Comparison of ENCODE assay signal across 14 cellular contexts in the genomic region with DNA sequence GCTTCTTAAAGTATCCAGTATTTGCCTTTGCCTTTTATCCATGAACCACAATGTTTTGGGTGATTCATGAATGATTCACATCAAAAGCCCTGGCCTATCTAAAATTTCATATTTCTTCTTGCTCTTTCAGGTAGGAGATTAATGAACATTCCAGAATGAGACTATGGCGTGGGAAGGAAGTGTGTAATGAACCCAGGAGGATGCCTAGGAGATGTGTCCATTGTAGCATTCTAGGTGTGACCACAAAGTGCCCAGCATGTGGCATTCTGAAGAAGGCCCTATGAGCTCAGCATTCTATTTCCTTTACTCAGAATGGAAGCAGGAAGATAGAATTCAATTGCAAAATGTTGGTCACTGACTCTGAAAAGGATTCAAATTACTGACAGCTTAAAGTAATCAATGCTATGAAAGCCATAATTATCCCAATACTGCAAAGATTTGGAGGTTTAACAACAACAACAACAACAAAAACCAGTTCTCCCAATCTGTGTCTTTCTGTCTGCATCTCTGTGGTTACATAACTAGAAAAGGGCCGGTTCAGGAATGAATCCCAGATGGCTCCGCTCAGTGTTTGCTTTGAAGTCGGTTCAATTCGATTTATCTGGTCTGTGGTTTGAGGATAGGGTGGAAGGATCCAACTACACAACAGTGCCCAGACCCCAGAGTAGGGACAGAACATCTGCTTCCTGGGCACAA.
DNase-seq lines count a peak whose midpoint lies in the region; FAIRE-seq and TF ChIP-seq lines count a peak whose summit lies in the region.
"Had no signal": no experiment of that assay in that cellular context is flagged by ENCODE, and none has a peak within 500 bp of the region (broad histone marks: within the 10 kb centered on the region; RNA-seq: fewer than 3 reads in every experiment).

No MANE protein-coding gene starts in this region.

- H3K9ac ChIP-seq in MM.1S (ENCODE audit: low read length): no peak overlapping the region

- no peak overlapping the region for H3K4me2 ChIP-seq in MM.1S (ENCODE audit: low read depth, low read length)

- H3K36me3 ChIP-seq in ACC112 (ENCODE audit: insufficient read depth, low read length): no peaks in the 10 kb centered on the region
- H3K36me3 ChIP-seq in MM.1S (replicated peaks; ENCODE audit: insufficient read depth, low read length): no peaks in the 10 kb centered on the region
- no peaks in the 10 kb centered on the region for H3K36me3 ChIP-seq in Peyer's patch

- POLR2A ChIA-PET in RWPE1 (lab: Yijun Ruan, JAX; ENCODE audit: low non-redundant PET): interaction anchor here (0.7 to 1.1 kb wide), 2 partner anchors 22 to 220 kb away, joined by 3 to 4 read pairs; no protein-coding TSS in a partner anchor

- CTCF ChIA-PET in RWPE1 (lab: Yijun Ruan, JAX): interaction anchor here (1.1 kb wide), 1 partner anchor 97 kb away, joined by 3 read pairs; no protein-coding TSS in a partner anchor

- H3K4me3 ChIP-seq in ACC112 (ENCODE audit: low read depth, low read length): peak overlapping the region; percentile 10; the same call in 1 of the 2 replicates
- H3K4me3 ChIP-seq in MM.1S (ENCODE audit: low read length): no peak overlapping the region
- H3K4me3 ChIP-seq in Peyer's patch: no peak overlapping the region

- DNase-seq in H54 (ENCODE audit: insufficient read length, low spot score) (peak; percentile 72), RWPE1 (ENCODE audit: low spot score) (peak; percentile 100), fibroblast of gingiva (ENCODE audit: low read depth) (peak; percentile 53), MM.1S (no peak), Peyer's patch (no peak), anterior cingulate cortex (lab: John Stamatoyannopoulos, UW) (no peak)
- DNase-seq in NK-92 treated with Interleukin-12 subunit alpha and Interleukin-12 subunit beta, amount 100 ng/mL, for 24 hours (lab: John Stamatoyannopoulos, UW): no peak
- DNase-seq: activated B cell treated with CpG ODN at 0.5 μM for 24 hours; activated gamma-delta T cell treated with Interleukin-2 at 50 U/mL for 16 hours; C1 segment of cervical spinal cord; Kasumi-1; NCI-H82; stimulated activated CD4-positive, alpha-beta T cell treated with anti-CD3 and anti-CD28 coated beads, Interleukin-2, amount 100 ng/mL, for 24 hours had no signal

- TF ChIP-seq CTCF in RWPE1 (conservative IDR thresholded peaks at IDR 0.05; ENCODE audit: low read depth) (no peak), MM.1S (IDR thresholded peaks at IDR 0.05; ENCODE audit: low read length) (no peak), Peyer's patch (IDR thresholded peaks at IDR 0.05) (no peak)

- no peak for TF ChIP-seq POLR2A in H54 (IDR thresholded peaks at IDR 0.05; ENCODE audit: low read depth, low read length)
- TF ChIP-seq POLR2A in Peyer's patch (IDR thresholded peaks at IDR 0.05): no peak

- peak; percentile 77 for FAIRE-seq in H54 (lab: Jason Lieb, UNC)

- H3K4me1 ChIP-seq in ACC112 (ENCODE audit: control insufficient read depth, insufficient read depth, low read length, unreplicated experiment) (peaks cover 18% of the 10 kb centered on the region), MM.1S (ENCODE audit: low read length) (no peaks in the 10 kb centered on the region), Peyer's patch (no peaks in the 10 kb centered on the region)

- H3K27me3 ChIP-seq in ACC112 (ENCODE audit: insufficient read depth, low read length) (no peaks in the 10 kb centered on the region), MM.1S (replicated peaks; ENCODE audit: insufficient read depth, low read length) (no peaks in the 10 kb centered on the region), Peyer's patch (no peaks in the 10 kb centered on the region)

- H3K27ac ChIP-seq in ACC112 (ENCODE audit: low read depth, low read length) (peak overlapping the region; percentile 83), RWPE1 (peak overlapping the region; percentile 69), MM.1S (ENCODE audit: low read length) (no peak overlapping the region), Peyer's patch (no peak overlapping the region)

- no peaks in the 10 kb centered on the region for H3K9me2 ChIP-seq in MM.1S (replicated peaks; ENCODE audit: insufficient read depth, low read length)

- H3K9me3 ChIP-seq in MM.1S (replicated peaks; ENCODE audit: insufficient read depth, low read length) (no peaks in the 10 kb centered on the region), Peyer's patch (no peaks in the 10 kb centered on the region)

- H2AFZ ChIP-seq in ACC112 (ENCODE audit: low read length, unreplicated experiment) (peak overlapping the region; percentile 35), MM.1S (ENCODE audit: low read length) (no peak overlapping the region)

- H3K79me2 ChIP-seq in ACC112 (ENCODE audit: control insufficient read depth, insufficient read depth, low read length, unreplicated experiment) (no peaks in the 10 kb centered on the region), MM.1S (ENCODE audit: low read length) (no peaks in the 10 kb centered on the region)

- no peaks in the 10 kb centered on the region for H3F3A ChIP-seq in MM.1S (ENCODE audit: insufficient read depth, low read length)

- no peaks in the 10 kb centered on the region for H4K20me1 ChIP-seq in MM.1S (ENCODE audit: insufficient read depth, low read length)

Comparison
In these comparisons a context has a peak if more than half of its experiments do, and no peak if none do; other contexts are left out.
1. H3K27ac ChIP-seq: peak in ACC112 (single experiment) and RWPE1 (single experiment); none in MM.1S (single experiment) and Peyer's patch (0 of 4).
2. DNase-seq: peak in H54 (single experiment), RWPE1 (single experiment) and fibroblast of gingiva (single experiment); none in MM.1S (single experiment), Peyer's patch (0 of 3), anterior cingulate cortex (0 of 58) and NK-92 treated with Interleukin-12 subunit alpha and Interleukin-12 subunit beta, amount 100 ng/mL, for 24 hours (single experiment).